In genomic region chr3:169660709-169661566, GRCh38 we compare ENCODE assay signal across 9 cellular contexts. TPM values are rescaled to one million over a fixed set of nuclear protein-coding genes. Genes with fewer than 3 reads are reported as not detected.
DNase-seq lines count a peak whose midpoint lies in the region; ATAC-seq, FAIRE-seq and TF ChIP-seq lines count a peak whose summit lies in the region.
"Had no signal": no experiment of that assay in that cellular context is flagged by ENCODE, and none has a peak within 500 bp of the region (broad histone marks: within the 10 kb centered on the region; RNA-seq: fewer than 3 reads in every experiment).

No MANE protein-coding gene starts in this region.

- BruUV-seq in Caco-2 (replicated peaks; lab: Mats Ljungman, UMichigan) (no TSS peak), OCI-LY7 (replicated peaks; lab: Mats Ljungman, UMichigan) (no TSS peak), endothelial cell of umbilical vein (replicated peaks; lab: Mats Ljungman, UMichigan) (no TSS peak)

- H3K27me3 Mint-ChIP-seq in Caco-2 (ENCODE audit: insufficient read depth, unreplicated experiment) (peaks cover 4% of the 10 kb centered on the region), nephron (ENCODE audit: low read depth) (peaks cover 92% of the 10 kb centered on the region)

- CTCF ChIA-PET in Caco-2 (lab: Charles Lee): no interaction called here
- CTCF ChIA-PET in OCI-LY7 (lab: Charles Lee; ENCODE audit: unreplicated experiment): no interaction called here
- CTCF ChIA-PET in endothelial cell of umbilical vein (lab: Charles Lee): interaction anchor here (0.8 to 6.3 kb wide), 10 partner anchors 79 to 798 kb away, joined by 3 to 86 read pairs (median 8); no protein-coding TSS in a partner anchor

- peak; percentile 65 for FAIRE-seq in endothelial cell of umbilical vein (lab: Jason Lieb, UNC)

- H2AFZ ChIP-seq in OCI-LY7 (ENCODE audit: low read length) (no peak overlapping the region; the same call in 1 of the 2 replicates), endothelial cell of umbilical vein (ENCODE audit: low read depth, low read length) (no peak overlapping the region)

- H3K4me2 ChIP-seq in OCI-LY7 (ENCODE audit: low read length): peak overlapping the region; percentile 73
- H3K4me2 ChIP-seq in endothelial cell of umbilical vein (ENCODE audit: insufficient read depth, low read length): peak overlapping the region; percentile 97

- no peak for DNase-seq in Caco-2
- no peak for DNase-seq in OCI-LY7 (ENCODE audit: low spot score)
- peak; percentile 74 for DNase-seq in endothelial cell of umbilical vein (ENCODE audit: low read depth, low spot score)
- DNase-seq in DMS114 treated with DMSO at 0.1 percent for 48 hours (lab: John Stamatoyannopoulos, UW; ENCODE audit: unreplicated experiment): no peak
- DNase-seq in AG20443 (ENCODE audit: low spot score): no peak
- DNase-seq in NCI-H748 (lab: John Stamatoyannopoulos, UW; ENCODE audit: unreplicated experiment): no peak

- H3K4me3 Mint-ChIP-seq in Caco-2 (ENCODE audit: unreplicated experiment) (peak overlapping the region; percentile 87), nephron (peak overlapping the region; percentile 86 to 95 (median 88))

- no peak for TF ChIP-seq POLR2A in endothelial cell of umbilical vein (IDR thresholded peaks at IDR 0.05; ENCODE audit: low read depth, low read length)

- H3K9me1 ChIP-seq in endothelial cell of umbilical vein (replicated peaks; ENCODE audit: control insufficient read depth, extremely low read depth, insufficient read depth, low read length): no peaks in the 10 kb centered on the region

- no peaks in the 10 kb centered on the region for H3K9me3 ChIP-seq in Caco-2
- H3K9me3 ChIP-seq in OCI-LY7 (ENCODE audit: low read length): no peaks in the 10 kb centered on the region
- no peaks in the 10 kb centered on the region for H3K9me3 ChIP-seq in endothelial cell of umbilical vein (replicated peaks; ENCODE audit: control insufficient read depth, insufficient read depth, low read length)

- TF ChIP-seq CTCF in Caco-2 (IDR thresholded peaks at IDR 0.05; ENCODE audit: insufficient read depth in 1 of 2, low read depth in 1 of 2, low read length in 1 of 2, severe bottlenecking in 1 of 2, unreplicated experiment in 1 of 2): no peak
- TF ChIP-seq CTCF in OCI-LY7 (conservative IDR thresholded peaks at IDR 0.05; ENCODE audit: low read length): no peak
- no peak for TF ChIP-seq CTCF in endothelial cell of umbilical vein (IDR thresholded peaks at IDR 0.05; ENCODE audit: extremely low read depth in 1 of 2, insufficient read depth in 1 of 2, low read depth in 1 of 2, low read length in 2 of 2)
- TF ChIP-seq CTCF in nephron (IDR thresholded peaks at IDR 0.05; ENCODE audit: unreplicated experiment in 3 of 3): no peak

- H3K4me3 ChIP-seq in Caco-2 (ENCODE audit: low read depth, low read length): peak overlapping the region; percentile 54
- H3K4me3 ChIP-seq in OCI-LY7 (ENCODE audit: low read depth, low read length, poor library complexity, severe bottlenecking): peak overlapping the region; percentile 59
- peak overlapping the region; percentile 14 to 77 (median 64) for H3K4me3 ChIP-seq in endothelial cell of umbilical vein (replicated peaks in 1 of 3; ENCODE audit: insufficient read depth in 1 of 3, low read depth in 1 of 3, low read length in 3 of 3)

- H3K36me3 ChIP-seq in Caco-2 (ENCODE audit: control insufficient read depth, insufficient read depth, low read length) (no peaks in the 10 kb centered on the region), OCI-LY7 (ENCODE audit: insufficient read depth, low read length) (no peaks in the 10 kb centered on the region), endothelial cell of umbilical vein (ENCODE audit: control insufficient read depth in 2 of 2, extremely low read depth in 1 of 2, insufficient read depth in 2 of 2, low read length in 2 of 2) (no peaks in the 10 kb centered on the region)

- dilution Hi-C loops in endothelial cell of umbilical vein (cut with MboI; ENCODE audit: extremely low pct_ligation_motif_present, low sequenced_read_pairs): no loop called here

- intact Hi-C loops in Caco-2 (cut with micrococcal nuclease; ENCODE audit: unreplicated experiment): loop anchor here (10.0 kb wide), 2 partner anchors 706 to 796 kb away; no protein-coding TSS in a partner anchor
- intact Hi-C loops in OCI-LY7 (cut with micrococcal nuclease; ENCODE audit: unreplicated experiment): loop anchor here (5.0 to 10.0 kb wide), 2 partner anchors 81 to 516 kb away; no protein-coding TSS in a partner anchor
- intact Hi-C loops in endothelial cell of umbilical vein (cut with micrococcal nuclease): loop anchor here (2.0 to 5.0 kb wide), 2 partner anchors 86 to 696 kb away; partner anchors contain the start of gene SKIL

- H3K27ac Mint-ChIP-seq in Caco-2 (ENCODE audit: unreplicated experiment) (peak overlapping the region; percentile 4), nephron (peak overlapping the region; percentile 62 to 93 (median 82))

- H3K9ac ChIP-seq in endothelial cell of umbilical vein (replicated peaks; ENCODE audit: extremely low read depth, insufficient read depth, low read length): peak overlapping the region; percentile 87

- H3K9me3 Mint-ChIP-seq in Caco-2 (ENCODE audit: unreplicated experiment) (no peaks in the 10 kb centered on the region), nephron (no peaks in the 10 kb centered on the region)

- H3K4me1 Mint-ChIP-seq in Caco-2 (ENCODE audit: low read depth, unreplicated experiment) (no peaks in the 10 kb centered on the region), nephron (peaks cover 48% of the 10 kb centered on the region)

- no peaks in the 10 kb centered on the region for H4K20me1 ChIP-seq in OCI-LY7 (ENCODE audit: insufficient read depth, low read length)
- no peaks in the 10 kb centered on the region for H4K20me1 ChIP-seq in endothelial cell of umbilical vein (replicated peaks; ENCODE audit: control insufficient read depth, extremely low read depth, insufficient read depth, low read length)

- ATAC-seq in HG02763 (IDR thresholded peaks at IDR 0.05; ENCODE audit: unreplicated experiment): no peak

- POLR2A ChIA-PET in Caco-2 (lab: Charles Lee): no interaction called here
- POLR2A ChIA-PET in OCI-LY7 (lab: Charles Lee): interaction anchor here (0.6 to 0.7 kb wide), 4 partner anchors 10 to 872 kb away, joined by 3 read pairs; no protein-coding TSS in a partner anchor
- POLR2A ChIA-PET in endothelial cell of umbilical vein (lab: Charles Lee): interaction anchor here (0.9 to 1.6 kb wide), 2 partner anchors 152 to 436 kb away, joined by 3 read pairs; no protein-coding TSS in a partner anchor

- H3K27me3 ChIP-seq in Caco-2 (replicated peaks; ENCODE audit: control insufficient read depth, insufficient read depth, low read length) (peaks cover 2% of the 10 kb centered on the region), endothelial cell of umbilical vein (ENCODE audit: control insufficient read depth in 2 of 2, insufficient read depth in 2 of 2, low read length in 2 of 2) (no peaks in the 10 kb centered on the region)

- H3K79me2 ChIP-seq in OCI-LY7 (ENCODE audit: insufficient read depth, low read depth, low read length) (no peaks in the 10 kb centered on the region), endothelial cell of umbilical vein (ENCODE audit: control insufficient read depth, insufficient read depth, low read length) (peaks cover 73% of the 10 kb centered on the region)

- peaks cover 3% of the 10 kb centered on the region; the same call in 1 of the 2 replicates for H3K4me1 ChIP-seq in Caco-2
- H3K4me1 ChIP-seq in OCI-LY7 (ENCODE audit: insufficient read depth, low read length, poor library complexity, severe bottlenecking): no peaks in the 10 kb centered on the region
- peaks cover 54% of the 10 kb centered on the region for H3K4me1 ChIP-seq in endothelial cell of umbilical vein (ENCODE audit: control insufficient read depth, extremely low read depth, insufficient read depth, low read length)

- H3K36me3 Mint-ChIP-seq in Caco-2 (ENCODE audit: insufficient read depth, unreplicated experiment) (no peaks in the 10 kb centered on the region), nephron (ENCODE audit: low read depth) (no peaks in the 10 kb centered on the region)

- H3K27ac ChIP-seq in OCI-LY7 (ENCODE audit: low read depth, low read length, poor library complexity, severe bottlenecking) (no peak overlapping the region), endothelial cell of umbilical vein (ENCODE audit: insufficient read depth, low read depth, low read length) (peak overlapping the region; percentile 81)
- H3K27ac ChIP-seq: HL-60 had no signal

- no peaks in the 10 kb centered on the region for H3K9me2 ChIP-seq in OCI-LY7 (ENCODE audit: insufficient read depth, low read length)

TF ChIP-seq in endothelial cell of umbilical vein, 7 proteins besides CTCF, POLR2A, EP300 and RAD21:
- no peak for TF ChIP-seq MAX (IDR thresholded peaks at IDR 0.05; ENCODE audit: insufficient read depth, insufficient read length)
- TF ChIP-seq FOS (IDR thresholded peaks at IDR 0.05; ENCODE audit: borderline replicate concordance, insufficient read depth, low read length): no peak
- no peak for TF ChIP-seq JUN (IDR thresholded peaks at IDR 0.05; ENCODE audit: borderline replicate concordance, insufficient read depth, insufficient read length, low read depth)
- TF ChIP-seq POLR2AphosphoS5 (IDR thresholded peaks at IDR 0.05; ENCODE audit: insufficient read depth, low read depth, low read length): no peak
- no peak for TF ChIP-seq MYC (IDR thresholded peaks at IDR 0.05; ENCODE audit: low read depth, low read length)
- TF ChIP-seq GATA2 (IDR thresholded peaks at IDR 0.05; ENCODE audit: insufficient read depth, insufficient read length, low read depth, low read length): no peak
- TF ChIP-seq EZH2 (IDR thresholded peaks at IDR 0.05; ENCODE audit: borderline replicate concordance, low read depth, low read length, severe bottlenecking): no peak

RNA-seq across cellular contexts. Expression of gene MECOM, which starts 2.6 kb away (rescaled TPM):
- total RNA-seq in Caco-2 (2022) (27.0 and 27.6 TPM in 2 replicates), OCI-LY7 (2022) (not detected in 2 replicates), endothelial cell of umbilical vein (117 and 123 TPM in 2 replicates)
- total RNA-seq in OCI-LY7 (2014; rRNA removed; shearing (Covaris generic)): not detected in 2 replicates
- polyA plus RNA-seq in endothelial cell of umbilical vein: 24.0 and 29.0 TPM in 2 replicates
- polyA plus RNA-seq in endothelial cell of umbilical vein (2011; cell fraction: cytosol; rRNA removed): 28.8 and 29.8 TPM in 2 replicates
- polyA plus RNA-seq in endothelial cell of umbilical vein (2011; cell fraction: nucleus; rRNA removed): 110 and 114 TPM in 2 replicates
- 52.5 and 57.5 TPM in 2 replicates for polyA plus RNA-seq in endothelial cell of umbilical vein (2012)
- polyA minus RNA-seq in endothelial cell of umbilical vein: 190 and 213 TPM in 2 replicates
- polyA minus RNA-seq in endothelial cell of umbilical vein (2011; cell fraction: cytosol; rRNA and poly(A)+ RNA removed): 5.3 TPM
- 447 and 494 TPM in 2 replicates for polyA minus RNA-seq in endothelial cell of umbilical vein (2011; cell fraction: nucleus; rRNA and poly(A)+ RNA removed)

Comparison
In these comparisons a context has a peak if more than half of its experiments do, and no peak if none do; other contexts are left out.
1. RNA of gene MECOM, which starts 2.6 kb away (total RNA-seq): 117 to 123 TPM in endothelial cell of umbilical vein and 27.0 to 27.6 TPM in Caco-2; not detected in OCI-LY7; every median in the first group is over 10 times any median in the second.
2. Peak in every context shown above with its lines, with median percentiles within 50 percentile points of each other: H3K4me3 ChIP-seq.